Comparison of ENCODE assay signal across 14 cellular contexts in genomic region chr11:123052884-123053721, GRCh38. TPM values are rescaled to one million over a fixed set of nuclear protein-coding genes. Genes with fewer than 3 reads are reported as not detected.
DNase-seq lines count a peak whose midpoint lies in the region; ATAC-seq and TF ChIP-seq lines count a peak whose summit lies in the region.
"Had no signal": no experiment of that assay in that cellular context is flagged by ENCODE, and none has a peak within 500 bp of the region (broad histone marks: within the 10 kb centered on the region; RNA-seq: fewer than 3 reads in every experiment).

No MANE protein-coding gene starts in this region.

- H3K9me3 ChIP-seq in upper lobe of left lung, result no peaks in the 10 kb centered on the region
- H3K9me3 ChIP-seq: SJSA1, upper lobe of right lung had no signal

- TF ChIP-seq EP300 in upper lobe of left lung (IDR thresholded peaks at IDR 0.05), result no peak

- H3K27me3 ChIP-seq in upper lobe of left lung, result no peaks in the 10 kb centered on the region
- H3K27me3 ChIP-seq: SJSA1, upper lobe of right lung had no signal

- CTCF ChIA-PET in activated naive CD4-positive, alpha-beta T cell treated with anti-CD3 and anti-CD28 coated beads for 36 hours (lab: Charles Lee), result interaction anchor here (0.7 to 3.0 kb wide), 15 partner anchors 9 to 194 kb away, joined by 3 to 17 read pairs (median 7); no protein-coding TSS in a partner anchor
- CTCF ChIA-PET in activated naive CD4-positive, alpha-beta T cell treated with anti-CD3 and anti-CD28 coated beads, Interleukin-2, amount 10 ng/mL, durations not matched to agents 7 days and 5 days (lab: Charles Lee), result interaction anchor here (0.6 to 6.6 kb wide), 15 partner anchors 8 to 239 kb away, joined by 3 to 78 read pairs (median 4); no protein-coding TSS in a partner anchor

- WGBS in upper lobe of left lung, 2 donors, result 86 to 91% methylated on average over 5 of the region's 5 CpGs

- peaks cover 16 to 46% (median 35%) of the 10 kb centered on the region in 4 donors for H3K36me3 ChIP-seq in upper lobe of left lung

- no peak overlapping the region for H3K4me3 ChIP-seq in upper lobe of left lung
- H3K4me3 ChIP-seq: SJSA1, upper lobe of right lung had no signal

- intact Hi-C loops in activated naive CD4-positive, alpha-beta T cell treated with anti-CD3 and anti-CD28 coated beads for 36 hours (cut with micrococcal nuclease), result loop anchor here (10.0 kb wide), 1 partner anchor 258 kb away; no protein-coding TSS in a partner anchor
- intact Hi-C loops in natural killer cell (cut with micrococcal nuclease), result loop anchor here (5.0 kb wide), 1 partner anchor 191 kb away; no protein-coding TSS in a partner anchor
- intact Hi-C loops in activated T-helper 1 cell treated with anti-CD3 and anti-CD28 coated beads, Interleukin-12 subunit alpha, Interleukin-12 subunit beta, Interleukin-2, Interleukin-4 antibody, amounts not matched to agents 30 ng/mL and 10 ng/mL and 1 ng/mL, durations not matched to agents 14 hours and 24 hours and 36 hours (cut with micrococcal nuclease), result no loop called here

- peaks cover 14 to 33% (median 26%) of the 10 kb centered on the region in 4 donors for H3K4me1 ChIP-seq in upper lobe of left lung
- H3K4me1 ChIP-seq: SJSA1 had no signal

- no peaks in the 10 kb centered on the region for H3K27me3 Mint-ChIP-seq in activated naive CD4-positive, alpha-beta T cell treated with anti-CD3 and anti-CD28 coated beads for 36 hours (ENCODE audit: low read depth)
- H3K27me3 Mint-ChIP-seq in activated naive CD4-positive, alpha-beta T cell treated with anti-CD3 and anti-CD28 coated beads, Interleukin-2, amount 10 ng/mL, durations not matched to agents 7 days and 5 days, result no peaks in the 10 kb centered on the region
- peaks cover 5% of the 10 kb centered on the region for H3K27me3 Mint-ChIP-seq in activated naive CD8-positive, alpha-beta T cell treated with anti-CD3 and anti-CD28 coated beads for 36 hours
- H3K27me3 Mint-ChIP-seq in natural killer cell (ENCODE audit: low read depth in 2 of 2), result no peaks in the 10 kb centered on the region
- H3K27me3 Mint-ChIP-seq in activated T-helper 1 cell treated with anti-CD3 and anti-CD28 coated beads, Interleukin-12 subunit alpha, Interleukin-12 subunit beta, Interleukin-2, Interleukin-4 antibody, amounts not matched to agents 30 ng/mL and 10 ng/mL and 1 ng/mL, durations not matched to agents 14 hours and 24 hours and 36 hours (ENCODE audit: insufficient read depth), result no peaks in the 10 kb centered on the region

- no peak overlapping the region for H3K4me3 Mint-ChIP-seq in activated naive CD4-positive, alpha-beta T cell treated with anti-CD3 and anti-CD28 coated beads for 36 hours
- H3K4me3 Mint-ChIP-seq in activated naive CD4-positive, alpha-beta T cell treated with anti-CD3 and anti-CD28 coated beads, Interleukin-2, amount 10 ng/mL, durations not matched to agents 7 days and 5 days, result no peak overlapping the region
- H3K4me3 Mint-ChIP-seq in activated naive CD8-positive, alpha-beta T cell treated with anti-CD3 and anti-CD28 coated beads for 36 hours, result no peak overlapping the region
- H3K4me3 Mint-ChIP-seq in natural killer cell, result no peak overlapping the region
- H3K4me3 Mint-ChIP-seq in activated T-helper 1 cell treated with anti-CD3 and anti-CD28 coated beads, Interleukin-12 subunit alpha, Interleukin-12 subunit beta, Interleukin-2, Interleukin-4 antibody, amounts not matched to agents 30 ng/mL and 10 ng/mL and 1 ng/mL, durations not matched to agents 14 hours and 24 hours and 36 hours, result no peak overlapping the region

- no peak for TF ChIP-seq CTCF in natural killer cell (IDR thresholded peaks at IDR 0.05)
- TF ChIP-seq CTCF in upper lobe of left lung (IDR thresholded peaks at IDR 0.05), result no peak

- H3K27ac ChIP-seq in upper lobe of left lung, result no peak overlapping the region
- H3K27ac ChIP-seq: SJSA1, upper lobe of right lung had no signal

- DNase-seq in activated naive CD4-positive, alpha-beta T cell treated with anti-CD3 and anti-CD28 coated beads for 36 hours, result no peak
- no peak for DNase-seq in activated naive CD4-positive, alpha-beta T cell treated with anti-CD3 and anti-CD28 coated beads, Interleukin-2, amount 10 ng/mL, durations not matched to agents 7 days and 5 days
- DNase-seq in NAMALWA (ENCODE audit: low spot score), result peak; percentile 34
- DNase-seq in activated naive CD8-positive, alpha-beta T cell treated with anti-CD3 and anti-CD28 coated beads for 36 hours, result no peak
- no peak for DNase-seq in natural killer cell
- no peak for DNase-seq in upper lobe of left lung
- no peak for DNase-seq in COLO668 (lab: John Stamatoyannopoulos, UW; ENCODE audit: unreplicated experiment)
- no peak for DNase-seq in activated T-helper 1 cell treated with anti-CD3 and anti-CD28 coated beads, Interleukin-12 subunit alpha, Interleukin-12 subunit beta, Interleukin-2, Interleukin-4 antibody, amounts not matched to agents 30 ng/mL and 10 ng/mL and 1 ng/mL, durations not matched to agents 14 hours and 24 hours and 36 hours (ENCODE audit: low spot score)
- DNase-seq: Calu3; central memory CD4-positive, alpha-beta T cell; NCI-H1105 treated with DMSO at 0.1 percent for 48 hours; stimulated activated CD4-positive, alpha-beta T cell treated with anti-CD3 and anti-CD28 coated beads, Interleukin-4, amount 100 ng/mL, for 1 hour; upper lobe of right lung had no signal

- H3K36me3 Mint-ChIP-seq in activated naive CD4-positive, alpha-beta T cell treated with anti-CD3 and anti-CD28 coated beads for 36 hours (ENCODE audit: low read depth), result peaks cover 27% of the 10 kb centered on the region
- H3K36me3 Mint-ChIP-seq in activated naive CD4-positive, alpha-beta T cell treated with anti-CD3 and anti-CD28 coated beads, Interleukin-2, amount 10 ng/mL, durations not matched to agents 7 days and 5 days, result peaks cover 43% of the 10 kb centered on the region
- H3K36me3 Mint-ChIP-seq in activated naive CD8-positive, alpha-beta T cell treated with anti-CD3 and anti-CD28 coated beads for 36 hours, result peaks cover 30% of the 10 kb centered on the region
- H3K36me3 Mint-ChIP-seq in natural killer cell, result peaks cover 18% of the 10 kb centered on the region
- peaks cover 35% of the 10 kb centered on the region for H3K36me3 Mint-ChIP-seq in activated T-helper 1 cell treated with anti-CD3 and anti-CD28 coated beads, Interleukin-12 subunit alpha, Interleukin-12 subunit beta, Interleukin-2, Interleukin-4 antibody, amounts not matched to agents 30 ng/mL and 10 ng/mL and 1 ng/mL, durations not matched to agents 14 hours and 24 hours and 36 hours (ENCODE audit: low read depth)

- peak overlapping the region; percentile 1 for H3K27ac Mint-ChIP-seq in activated naive CD4-positive, alpha-beta T cell treated with anti-CD3 and anti-CD28 coated beads for 36 hours
- H3K27ac Mint-ChIP-seq in activated naive CD4-positive, alpha-beta T cell treated with anti-CD3 and anti-CD28 coated beads, Interleukin-2, amount 10 ng/mL, durations not matched to agents 7 days and 5 days, result no peak overlapping the region
- H3K27ac Mint-ChIP-seq in activated naive CD8-positive, alpha-beta T cell treated with anti-CD3 and anti-CD28 coated beads for 36 hours, result peak overlapping the region; percentile 64
- peak overlapping the region; percentile 10 to 36 for H3K27ac Mint-ChIP-seq in natural killer cell
- no peak overlapping the region for H3K27ac Mint-ChIP-seq in activated T-helper 1 cell treated with anti-CD3 and anti-CD28 coated beads, Interleukin-12 subunit alpha, Interleukin-12 subunit beta, Interleukin-2, Interleukin-4 antibody, amounts not matched to agents 30 ng/mL and 10 ng/mL and 1 ng/mL, durations not matched to agents 14 hours and 24 hours and 36 hours

- no peak for TF ChIP-seq POLR2A in upper lobe of left lung (IDR thresholded peaks at IDR 0.05)

- H3K9me3 Mint-ChIP-seq in activated naive CD4-positive, alpha-beta T cell treated with anti-CD3 and anti-CD28 coated beads for 36 hours, result no peaks in the 10 kb centered on the region
- H3K9me3 Mint-ChIP-seq in activated naive CD4-positive, alpha-beta T cell treated with anti-CD3 and anti-CD28 coated beads, Interleukin-2, amount 10 ng/mL, durations not matched to agents 7 days and 5 days, result no peaks in the 10 kb centered on the region
- no peaks in the 10 kb centered on the region for H3K9me3 Mint-ChIP-seq in activated naive CD8-positive, alpha-beta T cell treated with anti-CD3 and anti-CD28 coated beads for 36 hours
- H3K9me3 Mint-ChIP-seq in natural killer cell, result no peaks in the 10 kb centered on the region
- H3K9me3 Mint-ChIP-seq in activated T-helper 1 cell treated with anti-CD3 and anti-CD28 coated beads, Interleukin-12 subunit alpha, Interleukin-12 subunit beta, Interleukin-2, Interleukin-4 antibody, amounts not matched to agents 30 ng/mL and 10 ng/mL and 1 ng/mL, durations not matched to agents 14 hours and 24 hours and 36 hours, result no peaks in the 10 kb centered on the region

- ATAC-seq in natural killer cell (no peak), upper lobe of left lung (ENCODE audit: low FRiP score in 2 of 2) (no peak)
- ATAC-seq: upper lobe of right lung had no signal

- H3K4me1 Mint-ChIP-seq in activated naive CD4-positive, alpha-beta T cell treated with anti-CD3 and anti-CD28 coated beads for 36 hours (ENCODE audit: low read depth), result peaks cover 27% of the 10 kb centered on the region
- H3K4me1 Mint-ChIP-seq in activated naive CD4-positive, alpha-beta T cell treated with anti-CD3 and anti-CD28 coated beads, Interleukin-2, amount 10 ng/mL, durations not matched to agents 7 days and 5 days, result peaks cover 35% of the 10 kb centered on the region
- H3K4me1 Mint-ChIP-seq in activated naive CD8-positive, alpha-beta T cell treated with anti-CD3 and anti-CD28 coated beads for 36 hours, result peaks cover 35% of the 10 kb centered on the region
- H3K4me1 Mint-ChIP-seq in natural killer cell, result peaks cover 27 to 42% of the 10 kb centered on the region in 2 donors
- H3K4me1 Mint-ChIP-seq in activated T-helper 1 cell treated with anti-CD3 and anti-CD28 coated beads, Interleukin-12 subunit alpha, Interleukin-12 subunit beta, Interleukin-2, Interleukin-4 antibody, amounts not matched to agents 30 ng/mL and 10 ng/mL and 1 ng/mL, durations not matched to agents 14 hours and 24 hours and 36 hours (ENCODE audit: low read depth), result peaks cover 40% of the 10 kb centered on the region

RNA-seq across cellular contexts. Expression of gene HSPA8, which starts 8.8 kb away (rescaled TPM):
- 1,000 to 10,000 TPM; 1,255 to 1,315 TPM for total RNA-seq in activated naive CD4-positive, alpha-beta T cell treated with anti-CD3 and anti-CD28 coated beads for 36 hours
- 1,000 to 10,000 TPM; 3,149 to 3,177 TPM for total RNA-seq in activated naive CD8-positive, alpha-beta T cell treated with anti-CD3 and anti-CD28 coated beads for 36 hours
- total RNA-seq in natural killer cell (100 to 1,000 TPM; 577 to 684 (median 633) TPM), upper lobe of left lung (100 to 1,000 TPM; 261 to 942 (median 659) TPM)
- 4,132 and 4,214 TPM in 2 replicates for total RNA-seq in activated T-helper 1 cell treated with anti-CD3 and anti-CD28 coated beads, Interleukin-12 subunit alpha, Interleukin-12 subunit beta, Interleukin-2, Interleukin-4 antibody, amounts not matched to agents 30 ng/mL and 10 ng/mL and 1 ng/mL, durations not matched to agents 14 hours and 24 hours and 36 hours

Comparison
In these comparisons a context has a peak if more than half of its experiments do, and no peak if none do; other contexts are left out.
1. H3K27ac Mint-ChIP-seq: peak in activated naive CD4-positive, alpha-beta T cell treated with anti-CD3 and anti-CD28 coated beads for 36 hours (single experiment), activated naive CD8-positive, alpha-beta T cell treated with anti-CD3 and anti-CD28 coated beads for 36 hours (single experiment) and natural killer cell (2 of 2); none in activated naive CD4-positive, alpha-beta T cell treated with anti-CD3 and anti-CD28 coated beads, Interleukin-2, amount 10 ng/mL, durations not matched to agents 7 days and 5 days (single experiment) and activated T-helper 1 cell treated with anti-CD3 and anti-CD28 coated beads, Interleukin-12 subunit alpha, Interleukin-12 subunit beta, Interleukin-2, Interleukin-4 antibody, amounts not matched to agents 30 ng/mL and 10 ng/mL and 1 ng/mL, durations not matched to agents 14 hours and 24 hours and 36 hours (single experiment).